Comparison of ENCODE assay signal across 22 cellular contexts in genomic region chr2:216866515-216867095, GRCh38. TPM values are rescaled to one million over a fixed set of nuclear protein-coding genes. Genes with fewer than 3 reads are reported as not detected.
"Had no signal": no experiment of that assay in that cellular context is flagged by ENCODE, and none has a peak within 500 bp of the region (broad histone marks: within the 10 kb centered on the region; RNA-seq: fewer than 3 reads in every experiment).

No MANE protein-coding gene starts in this region.

- H3K36me3 Mint-ChIP-seq: stimulated activated naive B cell treated with anti-CD40 and anti-IgM and Interleukin-4, amounts not matched to agents 10 μg/mL and 1 μg/mL and 100 μg/mL, for 72 hours had no signal

- DNase-seq: activated CD4-positive, alpha-beta T cell treated with anti-CD3 and anti-CD28 coated beads for 48 hours; activated naive CD4-positive, alpha-beta T cell; activated T-cell treated with anti-CD3 and anti-CD28 coated beads for 4 hours; heart right ventricle; kidney glomerular epithelial cell; mesenchymal stem cell; mucosa of descending colon; SJCRH30; stimulated activated naive B cell treated with anti-CD40 and anti-IgM and Interleukin-4, amounts not matched to agents 10 μg/mL and 1 μg/mL and 100 μg/mL, for 72 hours; substantia nigra had no signal

- H3K27ac Mint-ChIP-seq: nephron; stimulated activated naive B cell treated with anti-CD40 and anti-IgM and Interleukin-4, amounts not matched to agents 10 μg/mL and 1 μg/mL and 100 μg/mL, for 72 hours; WTC11 had no signal

- H3K4me1 ChIP-seq: SJCRH30, tibial nerve had no signal

- H3K36me3 ChIP-seq: ascending aorta, heart right ventricle, SJCRH30, tibial nerve had no signal

- H3K9me3 ChIP-seq: ascending aorta, heart right ventricle, mucosa of descending colon, SJCRH30, tibial nerve had no signal

- ATAC-seq: esophagus mucosa; heart right ventricle; mucosa of descending colon; sciatic nerve; stimulated activated naive B cell treated with anti-CD40 and anti-IgM and Interleukin-4, amounts not matched to agents 10 μg/mL and 1 μg/mL and 100 μg/mL, for 72 hours; WTC11 had no signal

- H3K4me3 ChIP-seq: ascending aorta, coronary artery, heart right ventricle, mucosa of descending colon, SJCRH30, tibial nerve had no signal

- H3K4me1 Mint-ChIP-seq: stimulated activated naive B cell treated with anti-CD40 and anti-IgM and Interleukin-4, amounts not matched to agents 10 μg/mL and 1 μg/mL and 100 μg/mL, for 72 hours; WTC11 had no signal

- H3K4me3 Mint-ChIP-seq: nephron; stimulated activated naive B cell treated with anti-CD40 and anti-IgM and Interleukin-4, amounts not matched to agents 10 μg/mL and 1 μg/mL and 100 μg/mL, for 72 hours; WTC11 had no signal

- FAIRE-seq: urothelium cell line had no signal

- H3K9me3 Mint-ChIP-seq: stimulated activated naive B cell treated with anti-CD40 and anti-IgM and Interleukin-4, amounts not matched to agents 10 μg/mL and 1 μg/mL and 100 μg/mL, for 72 hours had no signal

- H3K27me3 ChIP-seq: ascending aorta, heart right ventricle, SJCRH30, tibial nerve had no signal

- H3K27ac ChIP-seq: ascending aorta, coronary artery, heart right ventricle, SJCRH30, tibial nerve had no signal

RNA-seq across cellular contexts. Expression of gene TNP1, which starts 6.7 kb away (rescaled TPM):
- total RNA-seq: activated CD8-positive, alpha-beta memory T cell treated with anti-CD3 and anti-CD28 coated beads for 36 hours; ascending aorta; esophagus mucosa; heart right ventricle; liver; mucosa of descending colon; sciatic nerve; SJCRH30; T-helper 2 cell treated with Interferon-gamma antibody and Interleukin-4, amounts not matched to agents 100 ng/mL and 5 ng/mL, for 36 hours; tibial nerve; WTC11 had no signal
- polyA plus RNA-seq: adipose tissue, heart right ventricle, liver had no signal
